16 cellular contexts compared by ENCODE assay signal in genomic region chr3:153970047-153970446, GRCh38.
A peak's percentile ranks its signal among the peaks of the same experiment; 100 is the strongest.
DNase-seq lines count a peak whose midpoint lies in the region; ATAC-seq and TF ChIP-seq lines count a peak whose summit lies in the region.
"Had no signal": no experiment of that assay in that cellular context is flagged by ENCODE, and none has a peak within 500 bp of the region (broad histone marks: within the 10 kb centered on the region; RNA-seq: fewer than 3 reads in every experiment).

No MANE protein-coding gene starts in this region.

- DNase-seq in NCI-H69 (lab: John Stamatoyannopoulos, UW) = peak; percentile 73
- DNase-seq in CD8-positive, alpha-beta memory T cell = no peak
- DNase-seq in HAP-1 (ENCODE audit: low spot score in 2 of 2) = no peak
- DNase-seq in progenitor cell of endocrine pancreas (ENCODE audit: low spot score, unreplicated experiment) = no peak
- DNase-seq: activated CD4-positive, alpha-beta T cell treated with anti-CD3 and anti-CD28 coated beads, Interleukin-2, amount 50 U/mL, for 4 hours; NCI-H187; occipital lobe; SHP77; T1000 had no signal

- H3K36me3 Mint-ChIP-seq in CD8-positive, alpha-beta memory T cell = no peaks in the 10 kb centered on the region
- no peaks in the 10 kb centered on the region for H3K36me3 Mint-ChIP-seq in progenitor cell of endocrine pancreas (ENCODE audit: insufficient read depth)
- H3K36me3 Mint-ChIP-seq: mesothelial cell of epicardium had no signal

- TF ChIP-seq CTCF in progenitor cell of endocrine pancreas (IDR thresholded peaks at IDR 0.05; ENCODE audit: unreplicated experiment) = no peak

- H3K27me3 Mint-ChIP-seq in CD8-positive, alpha-beta memory T cell = peaks cover 3 to 4% of the 10 kb centered on the region in 2 donors
- H3K27me3 Mint-ChIP-seq in progenitor cell of endocrine pancreas = no peaks in the 10 kb centered on the region

- in situ Hi-C loops in HAP-1 (cut with MboI; ENCODE audit: low sequenced_read_pairs) = loop anchor here (25.0 kb wide), 1 partner anchor 933 kb away; no protein-coding TSS in a partner anchor

- POLR2A ChIA-PET in CD8-positive, alpha-beta memory T cell (lab: Charles Lee) = no interaction called here

- no peak overlapping the region for H3K27ac ChIP-seq in CD8-positive, alpha-beta memory T cell (ENCODE audit: low read depth, low read length)
- H3K27ac ChIP-seq: HL-60 had no signal

- H3K4me3 Mint-ChIP-seq in CD8-positive, alpha-beta memory T cell = no peak overlapping the region
- H3K4me3 Mint-ChIP-seq in progenitor cell of endocrine pancreas (ENCODE audit: low read depth) = no peak overlapping the region
- H3K4me3 Mint-ChIP-seq: mesothelial cell of epicardium had no signal

- ATAC-seq in GM18868 (IDR thresholded peaks at IDR 0.05; ENCODE audit: unreplicated experiment) (peak; percentile 54), GM21447 (IDR thresholded peaks at IDR 0.05; ENCODE audit: unreplicated experiment) (peak; percentile 70), HG02885 (IDR thresholded peaks at IDR 0.05; ENCODE audit: poor library complexity, unreplicated experiment) (peak; percentile 32), GM21367 (IDR thresholded peaks at IDR 0.05; ENCODE audit: unreplicated experiment) (no peak)

- H3K27ac Mint-ChIP-seq in CD8-positive, alpha-beta memory T cell = no peak overlapping the region
- no peak overlapping the region for H3K27ac Mint-ChIP-seq in progenitor cell of endocrine pancreas
- H3K27ac Mint-ChIP-seq: activated T-helper 2 cell treated with anti-CD3 and anti-CD28 coated beads, Interferon-gamma antibody, Interleukin-2, Interleukin-4, amounts not matched to agents 10 μg/mL and 5 μg/mL and 100 μg/mL, durations not matched to agents 14 hours and 24 hours and 36 hours; mesothelial cell of epicardium had no signal

- no peaks in the 10 kb centered on the region for H3K36me3 ChIP-seq in CD8-positive, alpha-beta memory T cell (ENCODE audit: insufficient read depth, low read length)
- H3K36me3 ChIP-seq in HAP-1 (replicated peaks) = no peaks in the 10 kb centered on the region

- H3K4me3 ChIP-seq in CD8-positive, alpha-beta memory T cell (ENCODE audit: low read length) = no peak overlapping the region
- no peak overlapping the region for H3K4me3 ChIP-seq in HAP-1

- no peaks in the 10 kb centered on the region for H3K4me1 ChIP-seq in CD8-positive, alpha-beta memory T cell (ENCODE audit: insufficient read depth, low read length)
- H3K4me1 ChIP-seq in HAP-1 = no peaks in the 10 kb centered on the region; the same call in 1 of the 2 replicates

- H3K9me3 ChIP-seq in CD8-positive, alpha-beta memory T cell (ENCODE audit: low read length) = no peaks in the 10 kb centered on the region
- no peaks in the 10 kb centered on the region for H3K9me3 ChIP-seq in HAP-1

- H3K4me1 Mint-ChIP-seq in CD8-positive, alpha-beta memory T cell = no peaks in the 10 kb centered on the region
- H3K4me1 Mint-ChIP-seq in progenitor cell of endocrine pancreas (ENCODE audit: low read depth) = no peaks in the 10 kb centered on the region

- no peaks in the 10 kb centered on the region for H3K27me3 ChIP-seq in CD8-positive, alpha-beta memory T cell (ENCODE audit: insufficient read depth, low read length, poor library complexity, severe bottlenecking)
- no peaks in the 10 kb centered on the region for H3K27me3 ChIP-seq in HAP-1 (ENCODE audit: low read depth)

- H3K9me3 Mint-ChIP-seq in CD8-positive, alpha-beta memory T cell = peaks cover 0 to 2% (median 0%) of the 10 kb centered on the region in 5 donors
- peaks cover 2% of the 10 kb centered on the region for H3K9me3 Mint-ChIP-seq in progenitor cell of endocrine pancreas (ENCODE audit: low read depth)
- H3K9me3 Mint-ChIP-seq: activated T-helper 2 cell treated with anti-CD3 and anti-CD28 coated beads, Interferon-gamma antibody, Interleukin-2, Interleukin-4, amounts not matched to agents 10 μg/mL and 5 μg/mL and 100 μg/mL, durations not matched to agents 14 hours and 24 hours and 36 hours had no signal

- CTCF ChIA-PET in CD8-positive, alpha-beta memory T cell (lab: Charles Lee) = interaction anchor here (1.2 kb wide), 1 partner anchor 945 kb away, joined by 3 read pairs; no protein-coding TSS in a partner anchor
